Comparison of ENCODE assay signal across 7 cellular contexts in the genomic region with DNA sequence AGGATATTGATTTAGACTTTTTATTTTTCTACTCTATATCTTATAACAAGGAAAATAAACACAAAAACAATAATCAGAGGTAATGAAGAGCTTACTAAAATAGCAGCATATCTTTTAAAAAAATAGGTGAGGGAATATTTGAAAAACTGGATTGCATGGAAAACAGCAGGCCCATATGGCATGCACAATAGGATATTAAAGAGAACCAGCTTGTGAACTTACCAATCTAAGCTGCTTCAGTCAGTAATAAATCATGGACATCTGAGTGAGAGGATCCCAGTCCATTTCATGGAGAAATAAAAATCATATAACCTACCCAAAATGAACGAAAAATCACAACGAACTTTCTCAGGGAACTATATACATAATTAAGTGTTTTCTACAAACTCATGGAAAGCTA.
"Had no signal": no experiment of that assay in that cellular context is flagged by ENCODE, and none has a peak within 500 bp of the region (broad histone marks: within the 10 kb centered on the region; RNA-seq: fewer than 3 reads in every experiment).

No MANE protein-coding gene starts in this region.

- H2AFZ ChIP-seq: GM23338 had no signal

- DNase-seq: H9, HCEC 1CT, KBM-7 had no signal

- FAIRE-seq: H1, H54, HTR-8/SVneo had no signal

- ATAC-seq: GM23338 had no signal

- H3K4me2 ChIP-seq: GM23338 had no signal

- H3K4me3 ChIP-seq: GM23338 had no signal
